In genomic region chr13:49711218-49711863, GRCh38 we compare ENCODE assay signal across 1 cellular context.
TF ChIP-seq lines count a peak whose summit lies in the region.

No MANE protein-coding gene starts in this region.

TF ChIP-seq in HepG2, 621 proteins besides CTCF, POLR2A, EP300 and RAD21 (continued from another document):
- no peak for TF ChIP-seq ZNF512 (CRISPR knock-in tag; IDR thresholded peaks at IDR 0.05)
- TF ChIP-seq ZNF574 (CRISPR knock-in tag; IDR thresholded peaks at IDR 0.05): no peak
- TF ChIP-seq ATF7 (IDR thresholded peaks at IDR 0.05): 0 out of 2 replicates have a peak, but pooled peaks have one; percentile 14
- TF ChIP-seq ATF7 (CRISPR knock-in tag; IDR thresholded peaks at IDR 0.05): no peak
- no peak for TF ChIP-seq ZNF747 (CRISPR knock-in tag; IDR thresholded peaks at IDR 0.05; ENCODE audit: borderline replicate concordance)
- TF ChIP-seq ZNF205 (CRISPR knock-in tag; IDR thresholded peaks at IDR 0.05): peak; percentile 70; the same call in 1 of the 2 replicates
- TF ChIP-seq ZNF629 (CRISPR knock-in tag; conservative IDR thresholded peaks at IDR 0.05): no peak
- TF ChIP-seq TCF7 (IDR thresholded peaks at IDR 0.05; ENCODE audit: low read depth): no peak
- TF ChIP-seq ZNF317 (CRISPR knock-in tag; IDR thresholded peaks at IDR 0.05): no peak
- TF ChIP-seq ZFYVE20 (CRISPR knock-in tag; IDR thresholded peaks at IDR 0.05; ENCODE audit: borderline replicate concordance, low read depth): no peak
- no peak for TF ChIP-seq GPN1 (CRISPR knock-in tag; IDR thresholded peaks at IDR 0.05; ENCODE audit: borderline replicate concordance)
- TF ChIP-seq POGZ (CRISPR knock-in tag; IDR thresholded peaks at IDR 0.05): 0 out of 2 replicates have a peak, but pooled peaks have one; percentile 14
- TF ChIP-seq SOX13 (IDR thresholded peaks at IDR 0.05): no peak
- no peak for TF ChIP-seq SOX13 (CRISPR knock-in tag; conservative IDR thresholded peaks at IDR 0.05 in 1 of 2, IDR thresholded peaks at IDR 0.05 in 1 of 2)
- TF ChIP-seq CENPT (CRISPR knock-in tag; IDR thresholded peaks at IDR 0.05; ENCODE audit: low read depth): no peak
- TF ChIP-seq ZIK1 (CRISPR knock-in tag; IDR thresholded peaks at IDR 0.05; ENCODE audit: borderline replicate concordance, low read depth): no peak
- TF ChIP-seq PRPF4 (IDR thresholded peaks at IDR 0.05; ENCODE audit: low read depth, low read length, poor library complexity, severe bottlenecking): no peak
- TF ChIP-seq NFE2L2 (IDR thresholded peaks at IDR 0.05; ENCODE audit: low read length): peak; percentile 7; the same call in 1 of the 2 replicates
- TF ChIP-seq ZBTB1 (CRISPR knock-in tag; IDR thresholded peaks at IDR 0.05; ENCODE audit: borderline replicate concordance): no peak
- TF ChIP-seq ZBTB10 (CRISPR knock-in tag; IDR thresholded peaks at IDR 0.05; ENCODE audit: borderline replicate concordance): no peak
- peak; percentile 74 for TF ChIP-seq ZBTB33 (CRISPR knock-in tag; IDR thresholded peaks at IDR 0.05)
- no peak for TF ChIP-seq SP1 (IDR thresholded peaks at IDR 0.05)
- TF ChIP-seq SP1 (CRISPR knock-in tag; IDR thresholded peaks at IDR 0.05): no peak
- TF ChIP-seq HHEX (CRISPR knock-in tag; IDR thresholded peaks at IDR 0.05): no peak
- TF ChIP-seq NR2F6 (IDR thresholded peaks at IDR 0.05): no peak; the same call in 1 of the 2 replicates
- peak; percentile 31; the same call in 1 of the 2 replicates for TF ChIP-seq NR2F6 (CRISPR knock-in tag; IDR thresholded peaks at IDR 0.05)
- TF ChIP-seq GATAD2A (CRISPR knock-in tag; IDR thresholded peaks at IDR 0.05): peak; percentile 29
- TF ChIP-seq HNRNPLL (IDR thresholded peaks at IDR 0.05; ENCODE audit: low read depth, low read length, poor library complexity, severe bottlenecking): no peak
- TF ChIP-seq ZNF354B (CRISPR knock-in tag; IDR thresholded peaks at IDR 0.05): no peak
- TF ChIP-seq HIVEP1 (CRISPR knock-in tag; IDR thresholded peaks at IDR 0.05): no peak
- no peak for TF ChIP-seq STAG1 (CRISPR knock-in tag; IDR thresholded peaks at IDR 0.05)
- TF ChIP-seq TSC22D2 (CRISPR knock-in tag; IDR thresholded peaks at IDR 0.05; ENCODE audit: borderline replicate concordance): no peak
- no peak for TF ChIP-seq ZNF326 (CRISPR knock-in tag; IDR thresholded peaks at IDR 0.05; ENCODE audit: borderline replicate concordance)
- no peak for TF ChIP-seq ZNF546 (CRISPR knock-in tag; conservative IDR thresholded peaks at IDR 0.05)
- TF ChIP-seq PHF5A (CRISPR knock-in tag; IDR thresholded peaks at IDR 0.05; ENCODE audit: low read depth, unreplicated experiment): no peak
